Comparison of ENCODE assay signal across 8 cellular contexts in the genomic region with DNA sequence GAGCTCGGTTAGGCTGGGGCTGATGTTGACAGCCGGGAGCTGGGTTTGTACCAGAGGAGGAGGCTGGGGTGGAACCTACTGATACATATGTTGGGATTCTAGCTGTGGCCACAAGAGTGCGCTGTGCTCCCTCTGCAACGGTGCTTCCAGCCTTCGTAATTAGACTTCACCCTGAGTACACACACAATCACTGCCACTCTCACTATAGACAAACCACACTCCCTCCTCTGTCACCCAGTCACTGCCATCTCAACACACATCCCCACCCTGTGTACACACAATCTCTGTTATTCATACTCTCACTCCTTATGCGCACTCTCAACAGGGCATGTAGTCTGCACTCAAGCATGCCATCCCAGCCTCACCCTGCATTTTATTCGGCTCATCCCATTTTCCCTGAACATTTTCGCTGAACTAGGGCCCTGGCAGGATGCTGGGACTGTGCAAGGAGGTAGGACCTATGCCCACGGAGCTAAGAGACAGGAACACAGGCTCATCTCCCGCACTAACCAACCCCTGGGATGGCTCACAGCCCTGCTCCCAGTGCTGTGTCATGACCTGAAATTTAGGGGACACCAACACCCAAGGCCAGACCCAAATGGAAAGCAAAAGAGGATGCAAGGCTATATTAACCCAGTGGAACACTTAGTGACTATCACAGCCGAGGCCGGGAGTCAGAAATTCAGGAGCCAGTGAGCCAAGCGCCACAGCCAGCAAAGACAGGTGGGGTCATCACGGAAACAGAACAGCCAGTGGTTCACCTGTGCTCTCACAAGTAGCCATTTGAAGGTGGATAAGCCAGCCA. TPM values are rescaled to one million over a fixed set of nuclear protein-coding genes. Genes with fewer than 3 reads are reported as not detected.
DNase-seq lines count a peak whose midpoint lies in the region; ATAC-seq and TF ChIP-seq lines count a peak whose summit lies in the region.

No MANE protein-coding gene starts in this region.

- DNase-seq in NCI-H1092 treated with DMSO at 0.1 percent for 48 hours (lab: John Stamatoyannopoulos, UW), result peak; percentile 77
- peak; percentile 24 for DNase-seq in SK-N-MC (ENCODE audit: low read depth, low spot score)
- DNase-seq in activated naive CD4-positive, alpha-beta T cell treated with anti-CD3 and anti-CD28 coated beads, Interleukin-2, amount 10 ng/mL, durations not matched to agents 7 days and 5 days, result peak; percentile 79
- DNase-seq in glomerular visceral epithelial cell (ENCODE audit: extremely low spot score), result peak; percentile 69
- peak; percentile 80 for DNase-seq in pons (ENCODE audit: low spot score)
- peak in 1 of 2 donors; percentile 62 for DNase-seq in upper lobe of left lung

- H3K36me3 Mint-ChIP-seq in activated naive CD4-positive, alpha-beta T cell treated with anti-CD3 and anti-CD28 coated beads, Interleukin-2, amount 10 ng/mL, durations not matched to agents 7 days and 5 days, result no peaks in the 10 kb centered on the region

- H3K27me3 Mint-ChIP-seq in activated naive CD4-positive, alpha-beta T cell treated with anti-CD3 and anti-CD28 coated beads, Interleukin-2, amount 10 ng/mL, durations not matched to agents 7 days and 5 days, result peaks cover 55% of the 10 kb centered on the region

- H3K9me3 ChIP-seq in SK-N-MC (ENCODE audit: low read depth, low read length) (no peaks in the 10 kb centered on the region), upper lobe of left lung (peaks cover 0 to 3% (median 0%) of the 10 kb centered on the region in 4 donors)

- ATAC-seq in upper lobe of left lung (ENCODE audit: low FRiP score in 2 of 2), result peak; percentile 75
- ATAC-seq in GM19397 (IDR thresholded peaks at IDR 0.05; ENCODE audit: unreplicated experiment), result no peak

- no peak overlapping the region for H3K27ac Mint-ChIP-seq in activated naive CD4-positive, alpha-beta T cell treated with anti-CD3 and anti-CD28 coated beads, Interleukin-2, amount 10 ng/mL, durations not matched to agents 7 days and 5 days

- H3K4me3 Mint-ChIP-seq in activated naive CD4-positive, alpha-beta T cell treated with anti-CD3 and anti-CD28 coated beads, Interleukin-2, amount 10 ng/mL, durations not matched to agents 7 days and 5 days, result no peak overlapping the region

- peaks cover 3 to 15% (median 14%) of the 10 kb centered on the region in 4 donors for H3K4me1 ChIP-seq in upper lobe of left lung

- H3K4me1 Mint-ChIP-seq in activated naive CD4-positive, alpha-beta T cell treated with anti-CD3 and anti-CD28 coated beads, Interleukin-2, amount 10 ng/mL, durations not matched to agents 7 days and 5 days, result peaks cover 4% of the 10 kb centered on the region

- peak; percentile 90 for TF ChIP-seq CTCF in GM12874 (IDR thresholded peaks at IDR 0.05; ENCODE audit: insufficient read depth, low read depth, low read length)
- TF ChIP-seq CTCF in upper lobe of left lung (IDR thresholded peaks at IDR 0.05), result peak; percentile 71 to 85 (median 78)

- no peak overlapping the region for H3K27ac ChIP-seq in SK-N-MC
- peak overlapping the region in 1 of 4 donors; percentile 7 for H3K27ac ChIP-seq in upper lobe of left lung

- 49 to 51% methylated on average over 14 of the region's 14 CpGs for WGBS in upper lobe of left lung, 2 donors

- no peak overlapping the region for H3K4me3 ChIP-seq in SK-N-MC
- no peak overlapping the region for H3K4me3 ChIP-seq in upper lobe of left lung

- H3K36me3 ChIP-seq in SK-N-MC (ENCODE audit: insufficient read depth, low read length) (no peaks in the 10 kb centered on the region), upper lobe of left lung (no peaks in the 10 kb centered on the region)

- TF ChIP-seq EP300 in upper lobe of left lung (IDR thresholded peaks at IDR 0.05), result no peak

- CTCF ChIA-PET in activated naive CD4-positive, alpha-beta T cell treated with anti-CD3 and anti-CD28 coated beads, Interleukin-2, amount 10 ng/mL, durations not matched to agents 7 days and 5 days (lab: Charles Lee), result interaction anchor here (0.6 to 1.8 kb wide), 9 partner anchors 14 to 638 kb away, joined by 3 to 25 read pairs (median 3); no protein-coding TSS in a partner anchor

- TF ChIP-seq POLR2A in upper lobe of left lung (IDR thresholded peaks at IDR 0.05), result no peak

- peaks cover 0 to 11% (median 3%) of the 10 kb centered on the region in 4 donors for H3K27me3 ChIP-seq in upper lobe of left lung

- no peak overlapping the region for H3K9ac ChIP-seq in SK-N-MC (ENCODE audit: insufficient read length)

- H3K9me3 Mint-ChIP-seq in activated naive CD4-positive, alpha-beta T cell treated with anti-CD3 and anti-CD28 coated beads, Interleukin-2, amount 10 ng/mL, durations not matched to agents 7 days and 5 days, result no peaks in the 10 kb centered on the region

RNA-seq across cellular contexts. Expression of a gene that starts 5.7 kb away (rescaled TPM):
- 1 to 10 TPM in 2 of 6 donors, under 1 TPM in 2, not detected in 2; 0.29 to 3.3 (median 1.4) TPM for total RNA-seq in upper lobe of left lung

RNA-seq across cellular contexts. Expression of a gene that starts 6.1 kb away (rescaled TPM):
- 10 to 100 TPM in 4 of 6 donors, 1 to 10 TPM in 2; 5.2 to 41.1 (median 19.2) TPM for total RNA-seq in upper lobe of left lung

RNA-seq across cellular contexts. Expression of a gene that starts 27.2 kb away (rescaled TPM):
- not detected for total RNA-seq in upper lobe of left lung

RNA-seq across cellular contexts. Expression of a gene that starts 31.9 kb away (rescaled TPM):
- under 1 TPM in 3 of 6 donors, not detected in 3; 0.17 to 0.89 (median 0.30) TPM for total RNA-seq in upper lobe of left lung
